Comparison of ENCODE assay signal across 14 cellular contexts in the genomic region with DNA sequence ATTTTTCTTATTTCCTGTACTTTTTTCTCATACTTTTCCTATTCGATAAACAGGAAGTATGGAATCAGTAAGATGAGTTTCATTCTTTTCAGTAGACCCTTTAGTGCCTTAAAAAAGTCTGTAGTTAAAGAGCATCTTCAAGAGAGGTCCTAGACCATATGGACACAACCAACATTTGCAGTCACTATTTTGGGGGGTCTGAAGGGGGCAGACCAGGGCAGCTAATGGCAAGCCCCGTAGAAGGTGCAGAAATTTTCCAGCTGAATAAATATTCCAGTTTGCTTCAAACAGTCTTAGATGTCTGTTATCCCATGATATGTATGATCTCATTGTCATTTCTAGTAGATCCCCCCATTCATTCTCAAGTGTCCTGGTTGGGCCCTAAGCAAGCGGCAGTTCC. TPM values are rescaled to one million over a fixed set of nuclear protein-coding genes. Genes with fewer than 3 reads are reported as not detected.
DNase-seq lines count a peak whose midpoint lies in the region; ATAC-seq and TF ChIP-seq lines count a peak whose summit lies in the region.
"Had no signal": no experiment of that assay in that cellular context is flagged by ENCODE, and none has a peak within 500 bp of the region (broad histone marks: within the 10 kb centered on the region; RNA-seq: fewer than 3 reads in every experiment).

No MANE protein-coding gene starts in this region.

- 85% methylated on average over 3 of the region's 3 CpGs for WGBS in esophagus, 2 donors

- no peaks in the 10 kb centered on the region for H3K36me3 ChIP-seq in DND-41 (ENCODE audit: insufficient read depth, low read length)
- H3K36me3 ChIP-seq in esophagus (ENCODE audit: control insufficient read depth in 2 of 2, insufficient read depth in 2 of 2, low read length in 1 of 2), result no peaks in the 10 kb centered on the region
- H3K36me3 ChIP-seq in subcutaneous abdominal adipose tissue (ENCODE audit: control insufficient read depth in 5 of 5, insufficient read depth in 5 of 5, low read length in 5 of 5), result no peaks in the 10 kb centered on the region

- H3K27me3 ChIP-seq in DND-41 (ENCODE audit: insufficient read depth, low read length, poor library complexity) (peaks cover 2% of the 10 kb centered on the region), esophagus (ENCODE audit: control insufficient read depth in 1 of 2, insufficient read depth in 2 of 2, low read length in 2 of 2) (no peaks in the 10 kb centered on the region), subcutaneous abdominal adipose tissue (ENCODE audit: control insufficient read depth in 5 of 5, insufficient read depth in 4 of 5, low read length in 5 of 5) (no peaks in the 10 kb centered on the region)

- H3K79me2 ChIP-seq in DND-41 (ENCODE audit: insufficient read depth, low read length), result no peaks in the 10 kb centered on the region

- no peak overlapping the region for H3K9ac ChIP-seq in DND-41 (ENCODE audit: low read depth, low read length)
- H3K9ac ChIP-seq in subcutaneous abdominal adipose tissue (ENCODE audit: low read length in 5 of 5), result no peak overlapping the region

- no peak overlapping the region for H2AFZ ChIP-seq in DND-41 (ENCODE audit: low read depth, low read length)

- no peak overlapping the region for H3K27ac ChIP-seq in DND-41 (ENCODE audit: low read length)
- H3K27ac ChIP-seq in esophagus (ENCODE audit: low read depth in 2 of 2, low read length in 1 of 2), result peak overlapping the region; percentile 22 to 30
- peak overlapping the region; percentile 84 for H3K27ac ChIP-seq in subcutaneous abdominal adipose tissue (ENCODE audit: low read depth, low read length)

- no peaks in the 10 kb centered on the region for H3K4me1 ChIP-seq in DND-41 (ENCODE audit: insufficient read depth, low read length)
- H3K4me1 ChIP-seq in esophagus (ENCODE audit: control insufficient read depth in 2 of 2, insufficient read depth in 2 of 2, low read length in 1 of 2), result peaks cover 3 to 4% of the 10 kb centered on the region in 2 donors
- H3K4me1 ChIP-seq in subcutaneous abdominal adipose tissue (ENCODE audit: control insufficient read depth in 5 of 5, insufficient read depth in 5 of 5, low read length in 5 of 5), result peaks cover 2 to 33% (median 30%) of the 10 kb centered on the region in 5 donors

- no peaks in the 10 kb centered on the region for H4K20me1 ChIP-seq in DND-41 (ENCODE audit: insufficient read depth, low read length)

- no peak for DNase-seq in DND-41
- peak; percentile 20 for DNase-seq in NAMALWA (ENCODE audit: low spot score)
- DNase-seq in effector CD8-positive, alpha-beta T cell (lab: John Stamatoyannopoulos, UW), result no peak
- no peak for DNase-seq in stimulated activated CD4-positive, alpha-beta T cell treated with anti-CD3 and anti-CD28 coated beads, Interleukin-4, amount 100 ng/mL, for 24 hours
- DNase-seq: activated B cell treated with CpG ODN at 0.5 μM for 24 hours; activated CD8-positive, alpha-beta memory T cell treated with anti-CD3 and anti-CD28 coated beads, Interleukin-2, amount 10 ng/mL, durations not matched to agents 7 days and 5 days; mesendoderm; NCI-H1694 treated with DMSO at 0.1 percent for 48 hours; NCI-H510A treated with DMSO at 0.1 percent for 48 hours; occipital lobe; stimulated activated CD4-positive, alpha-beta T cell treated with anti-CD3 and anti-CD28 coated beads, Interleukin-4, amount 100 ng/mL, for 4 hours had no signal

- no peaks in the 10 kb centered on the region for H3K9me3 ChIP-seq in DND-41 (ENCODE audit: insufficient read depth, low read length, severe bottlenecking)
- no peaks in the 10 kb centered on the region for H3K9me3 ChIP-seq in esophagus (ENCODE audit: control insufficient read depth in 2 of 2, insufficient read depth in 1 of 2, low read depth in 1 of 2, low read length in 1 of 2)
- no peaks in the 10 kb centered on the region for H3K9me3 ChIP-seq in subcutaneous abdominal adipose tissue (ENCODE audit: control insufficient read depth in 5 of 5, low read length in 5 of 5)

- TF ChIP-seq CTCF in DND-41 (IDR thresholded peaks at IDR 0.05; ENCODE audit: borderline replicate concordance, extremely low read depth, low read length, poor library complexity, severe bottlenecking), result peak; percentile 12

- no peak for ATAC-seq in DND-41 (ENCODE audit: insufficient read depth, low read depth)
- no peak for ATAC-seq in GM19452 (IDR thresholded peaks at IDR 0.05; ENCODE audit: unreplicated experiment)
- ATAC-seq: activated CD8-positive, alpha-beta memory T cell treated with anti-CD3 and anti-CD28 coated beads, Interleukin-2, amount 10 ng/mL, durations not matched to agents 7 days and 5 days had no signal

- no peak overlapping the region for H3K4me2 ChIP-seq in DND-41 (ENCODE audit: insufficient read depth, low read length)

- no peak overlapping the region for H3K4me3 ChIP-seq in DND-41 (ENCODE audit: low read depth in 1 of 2, low read length in 2 of 2)
- H3K4me3 ChIP-seq in esophagus (ENCODE audit: low read depth in 1 of 2, low read length in 2 of 2), result no peak overlapping the region
- no peak overlapping the region for H3K4me3 ChIP-seq in subcutaneous abdominal adipose tissue (ENCODE audit: low read depth in 1 of 5, low read length in 5 of 5)

RNA-seq across cellular contexts. Expression of gene MAP3K5, which starts 52.8 kb away (rescaled TPM):
- 1 to 10 TPM; 5.2 to 5.6 TPM for polyA plus RNA-seq in esophagus
